ENCODE assay signal across 7 cellular contexts in genomic region chr9:96417051-96417586, GRCh38. TPM values are rescaled to one million over a fixed set of nuclear protein-coding genes. Genes with fewer than 3 reads are reported as not detected.
A peak's percentile ranks its signal among the peaks of the same experiment; 100 is the strongest.
DNase-seq lines count a peak whose midpoint lies in the region; ATAC-seq and TF ChIP-seq lines count a peak whose summit lies in the region.

No MANE protein-coding gene starts in this region.

- TF ChIP-seq POLR2A in GM15510 (IDR thresholded peaks at IDR 0.05; ENCODE audit: borderline replicate concordance, extremely low read depth, insufficient read length), result peak; percentile 55

- peak; percentile 26 for TF ChIP-seq CTCF in lower lobe of right lung (IDR thresholded peaks at IDR 0.05)

- H3K4me1 ChIP-seq in duodenal mucosa (ENCODE audit: control insufficient read depth in 1 of 2, insufficient read depth in 2 of 2, low read length in 2 of 2), result peaks cover 20 to 21% of the 10 kb centered on the region in 2 donors
- H3K4me1 ChIP-seq in lower lobe of right lung, result peaks cover 35% of the 10 kb centered on the region

- no peaks in the 10 kb centered on the region for H3K27me3 ChIP-seq in duodenal mucosa (ENCODE audit: control insufficient read depth in 1 of 2, insufficient read depth in 2 of 2, low read length in 2 of 2)
- H3K27me3 ChIP-seq in lower lobe of right lung (ENCODE audit: low read depth), result no peaks in the 10 kb centered on the region

- peak overlapping the region; percentile 91 to 100 for H3K4me3 ChIP-seq in duodenal mucosa (ENCODE audit: low read depth in 1 of 2, low read length in 2 of 2)
- H3K4me3 ChIP-seq in lower lobe of right lung, result peak overlapping the region; percentile 94

- H3K4me1 Mint-ChIP-seq in activated CD4-positive, alpha-beta memory T cell treated with anti-CD3 and anti-CD28 coated beads, Interleukin-2, amount 10 ng/mL, durations not matched to agents 7 days and 5 days, result peaks cover 59% of the 10 kb centered on the region

- no peaks in the 10 kb centered on the region for H3K27me3 Mint-ChIP-seq in activated CD4-positive, alpha-beta memory T cell treated with anti-CD3 and anti-CD28 coated beads, Interleukin-2, amount 10 ng/mL, durations not matched to agents 7 days and 5 days

- no peaks in the 10 kb centered on the region for H3K9me3 ChIP-seq in duodenal mucosa (ENCODE audit: control insufficient read depth in 1 of 2, low read length in 2 of 2)
- no peaks in the 10 kb centered on the region for H3K9me3 ChIP-seq in lower lobe of right lung

- DNase-seq in NCI-H774 (lab: John Stamatoyannopoulos, UW), result peak; percentile 82
- DNase-seq in activated CD4-positive, alpha-beta memory T cell treated with anti-CD3 and anti-CD28 coated beads, Interleukin-2, amount 10 ng/mL, durations not matched to agents 7 days and 5 days, result peak; percentile 93
- peak; percentile 91 for DNase-seq in lower lobe of right lung
- peak; percentile 86 to 88 for DNase-seq in stimulated activated CD4-positive, alpha-beta T cell treated with anti-CD3 and anti-CD28 coated beads, Interleukin-4, amount 100 ng/mL, for 48 hours (ENCODE audit: low read depth in 2 of 2)

- ATAC-seq in HG03280 (IDR thresholded peaks at IDR 0.05; ENCODE audit: unreplicated experiment) (peak; percentile 24), lower lobe of right lung (peak; percentile 20 to 45)

- H3K9me3 Mint-ChIP-seq in activated CD4-positive, alpha-beta memory T cell treated with anti-CD3 and anti-CD28 coated beads, Interleukin-2, amount 10 ng/mL, durations not matched to agents 7 days and 5 days, result no peaks in the 10 kb centered on the region

- POLR2A ChIA-PET in activated CD4-positive, alpha-beta memory T cell treated with anti-CD3 and anti-CD28 coated beads, Interleukin-2, amount 10 ng/mL, durations not matched to agents 7 days and 5 days (lab: Charles Lee), result interaction anchor here (0.8 to 4.3 kb wide), 12 partner anchors 10 to 149 kb away, joined by 3 to 47 read pairs (median 4); partner anchors contain the start of gene HABP4

- peak overlapping the region; percentile 91 for H3K27ac ChIP-seq in duodenal mucosa (ENCODE audit: low read depth, low read length)
- peak overlapping the region; percentile 99 for H3K27ac ChIP-seq in lower lobe of right lung

- H3K36me3 ChIP-seq in duodenal mucosa (ENCODE audit: control insufficient read depth in 1 of 2, insufficient read depth in 2 of 2, low read length in 2 of 2), result no peaks in the 10 kb centered on the region
- H3K36me3 ChIP-seq in lower lobe of right lung, result no peaks in the 10 kb centered on the region

- H3K4me3 Mint-ChIP-seq in activated CD4-positive, alpha-beta memory T cell treated with anti-CD3 and anti-CD28 coated beads, Interleukin-2, amount 10 ng/mL, durations not matched to agents 7 days and 5 days, result peak overlapping the region; percentile 96

- peak overlapping the region; percentile 67 to 97 for H3K9ac ChIP-seq in duodenal mucosa (ENCODE audit: low read depth in 1 of 2, low read length in 2 of 2)

- H3K36me3 Mint-ChIP-seq in activated CD4-positive, alpha-beta memory T cell treated with anti-CD3 and anti-CD28 coated beads, Interleukin-2, amount 10 ng/mL, durations not matched to agents 7 days and 5 days (ENCODE audit: low read depth), result peaks cover 25% of the 10 kb centered on the region

- H3K27ac Mint-ChIP-seq in activated CD4-positive, alpha-beta memory T cell treated with anti-CD3 and anti-CD28 coated beads, Interleukin-2, amount 10 ng/mL, durations not matched to agents 7 days and 5 days, result peak overlapping the region; percentile 97

- intact Hi-C loops in lower lobe of right lung (cut with DNase I), result no loop called here

- CTCF ChIA-PET in activated CD4-positive, alpha-beta memory T cell treated with anti-CD3 and anti-CD28 coated beads, Interleukin-2, amount 10 ng/mL, durations not matched to agents 7 days and 5 days (lab: Charles Lee), result interaction anchor here (0.5 to 1.4 kb wide), 3 partner anchors 149 to 235 kb away, joined by 3 to 4 read pairs (median 3); no protein-coding TSS in a partner anchor

RNA-seq across cellular contexts. Expression of gene ZNF367, which starts 1.1 kb away (rescaled TPM):
- total RNA-seq in activated CD4-positive, alpha-beta memory T cell treated with anti-CD3 and anti-CD28 coated beads, Interleukin-2, amount 10 ng/mL, durations not matched to agents 7 days and 5 days, result 10 to 100 TPM; 27.7 to 28.7 TPM
- 1.1 TPM for total RNA-seq in lower lobe of right lung

RNA-seq across cellular contexts. Expression of gene HABP4, which starts 32.9 kb away (rescaled TPM):
- 10 to 100 TPM; 13.1 to 14.1 TPM for total RNA-seq in activated CD4-positive, alpha-beta memory T cell treated with anti-CD3 and anti-CD28 coated beads, Interleukin-2, amount 10 ng/mL, durations not matched to agents 7 days and 5 days
- 9.8 TPM for total RNA-seq in lower lobe of right lung

RNA-seq across cellular contexts. Expression of gene SLC35D2, which starts 33.6 kb away (rescaled TPM):
- total RNA-seq in activated CD4-positive, alpha-beta memory T cell treated with anti-CD3 and anti-CD28 coated beads, Interleukin-2, amount 10 ng/mL, durations not matched to agents 7 days and 5 days, result 10 to 100 TPM; 14.7 to 15.1 TPM
- 32.4 TPM for total RNA-seq in lower lobe of right lung

Comparison
In these comparisons a context has a peak if more than half of its experiments do, and no peak if none do; other contexts are left out.
1. Peak in every context shown above with its lines: DNase-seq, ATAC-seq, H3K4me3 ChIP-seq and H3K27ac ChIP-seq.
2. RNA of gene ZNF367, which starts 1.1 kb away (total RNA-seq): 27.7 to 28.7 TPM in activated CD4-positive, alpha-beta memory T cell treated with anti-CD3 and anti-CD28 coated beads, Interleukin-2, amount 10 ng/mL, durations not matched to agents 7 days and 5 days; 1.1 TPM in lower lobe of right lung (single experiment); every median in the first group is over 10 times any median in the second.